In genomic region chr5:13989832-13990231, GRCh38 we compare ENCODE assay signal across 2 cellular contexts.
TF ChIP-seq lines count a peak whose summit lies in the region.

No MANE protein-coding gene starts in this region.

TF ChIP-seq in HepG2, 621 proteins besides CTCF, POLR2A, EP300 and RAD21:
- TF ChIP-seq, protein P1, sequence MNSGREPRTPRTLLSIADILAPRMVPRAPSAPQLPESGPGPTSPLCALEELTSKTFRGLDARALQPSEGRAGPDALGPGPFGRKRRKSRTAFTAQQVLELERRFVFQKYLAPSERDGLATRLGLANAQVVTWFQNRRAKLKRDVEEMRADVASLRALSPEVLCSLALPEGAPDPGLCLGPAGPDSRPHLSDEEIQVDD (CRISPR knock-in tag; IDR thresholded peaks at IDR 0.05; ENCODE audit: borderline replicate concordance), result no peak
- TF ChIP-seq ZNF768 (CRISPR knock-in tag; IDR thresholded peaks at IDR 0.05) (peak; percentile 31; the same call in 1 of the 2 replicates), SPEN (CRISPR knock-in tag; IDR thresholded peaks at IDR 0.05; ENCODE audit: low read depth) (no peak), BCL3 (CRISPR knock-in tag; IDR thresholded peaks at IDR 0.05) (no peak), MIER3 (CRISPR knock-in tag; IDR thresholded peaks at IDR 0.05; ENCODE audit: borderline replicate concordance) (no peak)

TF ChIP-seq in H1, 55 proteins besides CTCF, POLR2A, EP300 and RAD21:
- TF ChIP-seq ATF3 (IDR thresholded peaks at IDR 0.05; ENCODE audit: insufficient read depth, low read depth, low read length) (no peak), CHD7 (IDR thresholded peaks at IDR 0.05; ENCODE audit: insufficient replicate concordance, low read length) (no peak), SRF (IDR thresholded peaks at IDR 0.05; ENCODE audit: low read depth, low read length) (no peak), POU5F1 (IDR thresholded peaks at IDR 0.05; ENCODE audit: low read depth, low read length) (no peak), KDM1A (IDR thresholded peaks at IDR 0.05; ENCODE audit: borderline replicate concordance, low read length) (peak; percentile 74)
TF ChIP-seq in H1: peak in this region for 1.
